9 cellular contexts compared by ENCODE assay signal in genomic region chr9:97502984-97503861, GRCh38. TPM values are rescaled to one million over a fixed set of nuclear protein-coding genes. Genes with fewer than 3 reads are reported as not detected.
DNase-seq lines count a peak whose midpoint lies in the region; ATAC-seq, FAIRE-seq and TF ChIP-seq lines count a peak whose summit lies in the region.
"Had no signal": no experiment of that assay in that cellular context is flagged by ENCODE, and none has a peak within 500 bp of the region (broad histone marks: within the 10 kb centered on the region; RNA-seq: fewer than 3 reads in every experiment).

No MANE protein-coding gene starts in this region.

- peak overlapping the region; percentile 90 to 95 (median 94) for H3K27ac ChIP-seq in gastroesophageal sphincter
- H3K27ac ChIP-seq in pancreas, result peak overlapping the region in 2 of 4 donors; percentile 79 to 84
- H3K27ac ChIP-seq: brain microvascular endothelial cell had no signal

- H3K36me3 ChIP-seq in gastroesophageal sphincter (no peaks in the 10 kb centered on the region), pancreas (no peaks in the 10 kb centered on the region)
- H3K36me3 ChIP-seq: brain microvascular endothelial cell had no signal

- peaks cover 12% of the 10 kb centered on the region for H3K4me1 Mint-ChIP-seq in T-helper 17 cell

- H3K27ac Mint-ChIP-seq in T-helper 17 cell, result peak overlapping the region; percentile 24

- TF ChIP-seq CTCF in GM12864 (IDR thresholded peaks at IDR 0.05; ENCODE audit: low read depth, low read length, missing control alignments) (peak; percentile 32), gastroesophageal sphincter (IDR thresholded peaks at IDR 0.05) (peak in 3 of 4 experiments; percentile 8 to 22 (median 12)), pancreas (IDR thresholded peaks at IDR 0.05) (no peak)

- TF ChIP-seq EP300 in gastroesophageal sphincter (IDR thresholded peaks at IDR 0.05), result no peak

- TF ChIP-seq POLR2A in gastroesophageal sphincter (IDR thresholded peaks at IDR 0.05), result peak in 1 of 2 donors; percentile 12

- intact Hi-C loops in pancreas (cut with DNase I), result no loop called here

- H3K27me3 Mint-ChIP-seq in T-helper 17 cell, result peaks cover 17% of the 10 kb centered on the region

- H3K9me3 ChIP-seq in T-helper 17 cell (ENCODE audit: control insufficient read depth, low read length, poor library complexity, severe bottlenecking) (no peaks in the 10 kb centered on the region), gastroesophageal sphincter (no peaks in the 10 kb centered on the region), pancreas (no peaks in the 10 kb centered on the region)

- ATAC-seq in T-helper 17 cell (no peak), gastroesophageal sphincter (no peak), pancreas (peak in 2 of 4 donors; percentile 2 to 4), esophagus mucosa (no peak), GM21825 (IDR thresholded peaks at IDR 0.05; ENCODE audit: unreplicated experiment) (no peak)

- WGBS in gastroesophageal sphincter (ENCODE audit: low coverage in 1 of 2), 2 donors, result 27 to 30% methylated on average over 3 to 13 of the region's 17 CpGs
- 29 to 34% methylated on average over 17 of the region's 17 CpGs for WGBS in pancreas, 2 donors

- DNase-seq in GM12864 (ENCODE audit: low read depth), result no peak
- no peak for DNase-seq in T-helper 17 cell
- peak in 3 of 6 donors; percentile 25 to 69 (median 36) for DNase-seq in pancreas
- DNase-seq in SKM-1 treated with dmso at 0.1 percent for 144 hours (lab: John Stamatoyannopoulos, UW; ENCODE audit: unreplicated experiment), result no peak
- no peak for DNase-seq in NCI-H146 treated with DMSO at 0.1 percent for 48 hours (lab: John Stamatoyannopoulos, UW; ENCODE audit: unreplicated experiment)
- DNase-seq: brain microvascular endothelial cell had no signal

- no peak for FAIRE-seq in pancreas (lab: Jason Lieb, UNC)

- no peaks in the 10 kb centered on the region for H3K27me3 ChIP-seq in gastroesophageal sphincter
- no peaks in the 10 kb centered on the region for H3K27me3 ChIP-seq in pancreas

- peak overlapping the region; percentile 74 for H3K4me3 ChIP-seq in GM12864 (ENCODE audit: low read depth, low read length)
- H3K4me3 ChIP-seq in gastroesophageal sphincter, result peak overlapping the region; percentile 83 to 95
- peak overlapping the region in 3 of 4 donors; percentile 65 to 86 (median 76) for H3K4me3 ChIP-seq in pancreas

- H3K36me3 Mint-ChIP-seq in T-helper 17 cell (ENCODE audit: low read depth), result peaks cover 8% of the 10 kb centered on the region

- peak overlapping the region; percentile 81 for H3K4me3 Mint-ChIP-seq in T-helper 17 cell

- H3K4me1 ChIP-seq in gastroesophageal sphincter (peaks cover 0 to 79% (median 22%) of the 10 kb centered on the region in 3 donors), pancreas (peaks cover 7 to 22% (median 18%) of the 10 kb centered on the region in 3 donors)

RNA-seq across cellular contexts. Expression of gene TMOD1, which starts 1.8 kb away (rescaled TPM):
- total RNA-seq in T-helper 17 cell, result under 1 TPM; 0.86 to 0.94 TPM
- 10 to 100 TPM; 38.6 to 99.6 (median 76.7) TPM for total RNA-seq in gastroesophageal sphincter
- total RNA-seq in pancreas, result 10 to 100 TPM in 4 of 6 donors, 1 to 10 TPM in 2; 8.4 to 17.0 (median 11.7) TPM
- polyA plus RNA-seq in pancreas, result 10 to 100 TPM; 12.2 to 28.7 TPM
- total RNA-seq in esophagus mucosa, result 0.60 TPM

Comparison
In these comparisons a context has a peak if more than half of its experiments do, and no peak if none do; other contexts are left out.
1. CTCF ChIP-seq: peak in GM12864 (single experiment) and gastroesophageal sphincter (3 of 4); none in pancreas (0 of 4).
2. Peak in every context shown above with its lines, with median percentiles within 50 percentile points of each other: H3K4me3 ChIP-seq.